ENCODE assay signal across 18 cellular contexts in the genomic region with DNA sequence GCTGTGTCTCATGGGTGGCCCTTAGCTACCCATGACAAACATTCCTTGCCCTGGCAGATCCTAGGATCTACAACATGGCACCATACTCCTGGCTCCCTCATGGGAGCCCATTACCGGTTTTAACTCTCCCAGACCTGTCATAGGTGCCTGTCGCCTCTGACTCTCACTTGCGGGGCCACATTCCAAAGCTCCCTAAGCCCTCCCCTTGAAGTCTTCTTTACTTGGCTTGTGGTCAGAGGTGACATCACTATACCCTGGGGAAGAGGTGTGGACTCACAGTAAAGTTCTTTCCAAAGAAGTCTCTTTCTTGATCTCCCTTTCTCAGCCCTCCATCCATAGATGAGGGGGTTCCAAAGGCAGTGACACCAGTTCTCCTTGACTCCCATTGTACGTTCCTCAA. TPM values are rescaled to one million over a fixed set of nuclear protein-coding genes. Genes with fewer than 3 reads are reported as not detected.
DNase-seq lines count a peak whose midpoint lies in the region; ATAC-seq, FAIRE-seq and TF ChIP-seq lines count a peak whose summit lies in the region.
"Had no signal": no experiment of that assay in that cellular context is flagged by ENCODE, and none has a peak within 500 bp of the region (broad histone marks: within the 10 kb centered on the region; RNA-seq: fewer than 3 reads in every experiment).

No MANE protein-coding gene starts in this region.

- H3K27me3 ChIP-seq in bronchial epithelial cell (ENCODE audit: control insufficient read depth, insufficient read depth, low read length) (no peaks in the 10 kb centered on the region), thyroid gland (no peaks in the 10 kb centered on the region)
- H3K27me3 ChIP-seq: gastrocnemius medialis had no signal

- no peak overlapping the region for H3K27ac ChIP-seq in thyroid gland
- H3K27ac ChIP-seq: gastrocnemius medialis had no signal

- H3K4me3 ChIP-seq in bronchial epithelial cell (ENCODE audit: low read depth, low read length) (no peak overlapping the region), lower leg skin (ENCODE audit: low read depth, poor library complexity, severe bottlenecking) (no peak overlapping the region), thyroid gland (replicated peaks in 1 of 3) (no peak overlapping the region)
- H3K4me3 ChIP-seq: gastrocnemius medialis, HAP-1 had no signal

- TF ChIP-seq POLR2A in lower leg skin (IDR thresholded peaks at IDR 0.05) (no peak), thyroid gland (IDR thresholded peaks at IDR 0.05) (no peak)

- ATAC-seq in GM18520 (IDR thresholded peaks at IDR 0.05; ENCODE audit: unreplicated experiment): peak; percentile 6
- peak; percentile 21 for ATAC-seq in HG03432 (IDR thresholded peaks at IDR 0.05; ENCODE audit: unreplicated experiment)
- ATAC-seq: gastrocnemius medialis had no signal

- H3K36me3 ChIP-seq in bronchial epithelial cell (ENCODE audit: control insufficient read depth, insufficient read depth, low read length): no peaks in the 10 kb centered on the region
- no peaks in the 10 kb centered on the region for H3K36me3 ChIP-seq in thyroid gland
- H3K36me3 ChIP-seq: BE2C, gastrocnemius medialis, HAP-1 had no signal

- intact Hi-C loops in lower leg skin (cut with DNase I; ENCODE audit: low total_unique reads): no loop called here
- intact Hi-C loops in thyroid gland (cut with DNase I): no loop called here

- FAIRE-seq in bronchial epithelial cell (lab: Jason Lieb, UNC): no peak
- FAIRE-seq: kidney had no signal

- DNase-seq in bronchial epithelial cell (ENCODE audit: low read depth): peak; percentile 91
- peak; percentile 59 to 82 for DNase-seq in lower leg skin (ENCODE audit: low spot score in 2 of 2)
- DNase-seq in stimulated activated CD4-positive, alpha-beta T cell treated with anti-CD3 and anti-CD28 coated beads, Interleukin-12 subunit alpha, Interleukin-12 subunit beta, amount 100 ng/mL, for 4 hours: no peak
- no peak for DNase-seq in thyroid gland
- no peak for DNase-seq in stimulated activated CD4-positive, alpha-beta T cell treated with anti-CD3 and anti-CD28 coated beads, Interleukin-2, amount 100 ng/mL, for 48 hours
- no peak for DNase-seq in SKM-1 treated with dmso at 0.1 percent for 144 hours (lab: John Stamatoyannopoulos, UW; ENCODE audit: unreplicated experiment)
- DNase-seq: anterior cingulate cortex; BE2C; gastrocnemius medialis; kidney; naive B cell; NCI-H2171 treated with DMSO at 0.1 percent for 48 hours; stimulated activated CD4-positive, alpha-beta T cell treated with anti-CD3 and anti-CD28 coated beads, Interleukin-2, amount 100 ng/mL, for 24 hours had no signal

- 22 to 26% methylated on average over 4 of the region's 4 CpGs for WGBS in lower leg skin, 2 donors
- WGBS in thyroid gland, 2 donors: 62 to 69% methylated on average over 4 of the region's 4 CpGs

- no peaks in the 10 kb centered on the region for H3K4me1 ChIP-seq in thyroid gland
- H3K4me1 ChIP-seq: BE2C, gastrocnemius medialis, HAP-1 had no signal

- TF ChIP-seq CTCF in bronchial epithelial cell (IDR thresholded peaks at IDR 0.05; ENCODE audit: insufficient read depth, low read length, severe bottlenecking) (no peak), lower leg skin (IDR thresholded peaks at IDR 0.05) (no peak), thyroid gland (IDR thresholded peaks at IDR 0.05) (no peak)

- no peaks in the 10 kb centered on the region for H3K9me3 ChIP-seq in thyroid gland
- H3K9me3 ChIP-seq: BE2C, gastrocnemius medialis, HAP-1 had no signal

RNA-seq across cellular contexts. Expression of a gene that starts 5.4 kb away (rescaled TPM):
- total RNA-seq in bronchial epithelial cell (10.0 and 16.6 TPM in 2 replicates), lower leg skin (not detected), thyroid gland (not detected)
- total RNA-seq: dermis microvascular lymphatic vessel endothelial cell; gastrocnemius medialis; kidney; T-helper 2 cell treated with Interferon-gamma antibody and Interleukin-4, amounts not matched to agents 100 ng/mL and 5 ng/mL, for 36 hours had no signal

RNA-seq across cellular contexts. Expression of a gene that starts 14.0 kb away (rescaled TPM):
- total RNA-seq in bronchial epithelial cell (6.3 and 16.8 TPM in 2 replicates), lower leg skin (10 to 100 TPM; 17.7 to 29.6 (median 19.6) TPM), thyroid gland (1 to 10 TPM in 3 of 4 donors, under 1 TPM in 1; 0.71 to 1.9 (median 1.4) TPM)
- total RNA-seq: dermis microvascular lymphatic vessel endothelial cell had no signal

RNA-seq across cellular contexts. Expression of a gene that starts 34.1 kb away (rescaled TPM):
- total RNA-seq in bronchial epithelial cell: 265 and 283 TPM in 2 replicates
- 100 to 1,000 TPM; 244 to 413 (median 306) TPM for total RNA-seq in lower leg skin
- 100 to 1,000 TPM; 104 to 170 (median 151) TPM for total RNA-seq in thyroid gland

RNA-seq across cellular contexts. Expression of a gene that starts 59.5 kb away (rescaled TPM):
- total RNA-seq in bronchial epithelial cell (0.53 and 0.90 TPM in 2 replicates), lower leg skin (1 to 10 TPM in 1 of 4 donors, under 1 TPM in 3; 0.46 to 3.0 (median 0.66) TPM), thyroid gland (under 1 TPM in 2 of 4 donors, not detected in 2; 0.56 to 0.94 TPM)
- total RNA-seq: gastrocnemius medialis had no signal

Comparison
In these comparisons a context has a peak if more than half of its experiments do, and no peak if none do; other contexts are left out.
1. DNase-seq: peak in bronchial epithelial cell (single experiment) and lower leg skin (2 of 2); none in stimulated activated CD4-positive, alpha-beta T cell treated with anti-CD3 and anti-CD28 coated beads, Interleukin-12 subunit alpha, Interleukin-12 subunit beta, amount 100 ng/mL, for 4 hours (single experiment), thyroid gland (0 of 2), stimulated activated CD4-positive, alpha-beta T cell treated with anti-CD3 and anti-CD28 coated beads, Interleukin-2, amount 100 ng/mL, for 48 hours (0 of 2) and SKM-1 treated with dmso at 0.1 percent for 144 hours (single experiment).
2. RNA of a gene that starts 5.4 kb away (total RNA-seq): 10.0 to 16.6 TPM in bronchial epithelial cell; not detected in lower leg skin and not detected in thyroid gland; every median in the first group is over 10 times any median in the second.